1 cellular context compared by ENCODE assay signal in genomic region chr3:197959891-197960693, GRCh38.
TF ChIP-seq lines count a peak whose summit lies in the region.

Gene LMLN (plus strand): TSS chr3:197960217. CDS start chr3:197960246, 29 bp downstream.

TF ChIP-seq in GM12878, 131 proteins besides CTCF, POLR2A, EP300 and RAD21 (continued from another document and continues in another):
- peak; percentile 64; the same call in 1 of the 2 replicates for TF ChIP-seq DPF2 (IDR thresholded peaks at IDR 0.05)
- no peak for TF ChIP-seq E2F8 (IDR thresholded peaks at IDR 0.05; ENCODE audit: low read depth, partially characterized antibody)
- TF ChIP-seq BCLAF1 (IDR thresholded peaks at IDR 0.05): no peak
- TF ChIP-seq CBFB (IDR thresholded peaks at IDR 0.05; ENCODE audit: low read depth): no peak
- TF ChIP-seq WRNIP1 (IDR thresholded peaks at IDR 0.05; ENCODE audit: borderline replicate concordance, low read depth, low read length): no peak
- no peak for TF ChIP-seq E2F4 (IDR thresholded peaks at IDR 0.05; ENCODE audit: low read depth, low read length)
- no peak for TF ChIP-seq FOXK2 (IDR thresholded peaks at IDR 0.05)
- no peak for TF ChIP-seq POU2F2 (IDR thresholded peaks at IDR 0.05; ENCODE audit: borderline replicate concordance, low read depth, low read length)
- no peak for TF ChIP-seq MYC (IDR thresholded peaks at IDR 0.05; ENCODE audit: insufficient read depth, insufficient read length, insufficient replicate concordance, low read length, severe bottlenecking)
- TF ChIP-seq ZZZ3 (IDR thresholded peaks at IDR 0.05; ENCODE audit: control insufficient read depth, insufficient read length, low read depth): no peak
- peak; percentile 80 to 89; a peak in 3 of 4 replicates for TF ChIP-seq BHLHE40 (IDR thresholded peaks at IDR 0.05; ENCODE audit: borderline replicate concordance in 1 of 2, low read depth in 2 of 2, low read length in 1 of 2)
- no peak for TF ChIP-seq ZSCAN29 (IDR thresholded peaks at IDR 0.05)
- TF ChIP-seq PBX3 (IDR thresholded peaks at IDR 0.05; ENCODE audit: insufficient replicate concordance, low read depth, low read length): peak; percentile 50
- TF ChIP-seq TCF3 (IDR thresholded peaks at IDR 0.05; ENCODE audit: borderline replicate concordance, insufficient read depth, low read depth, low read length): no peak
- TF ChIP-seq JUND (IDR thresholded peaks at IDR 0.05; ENCODE audit: low read depth, low read length): no peak
- TF ChIP-seq FOXM1 (IDR thresholded peaks at IDR 0.05; ENCODE audit: low read depth, low read length): no peak
- TF ChIP-seq ZNF24 (IDR thresholded peaks at IDR 0.05): no peak
- no peak for TF ChIP-seq SRF (IDR thresholded peaks at IDR 0.05; ENCODE audit: low read depth in 2 of 2, low read length in 2 of 2)
- TF ChIP-seq KAT2A (conservative IDR thresholded peaks at IDR 0.05; ENCODE audit: control insufficient read depth, low read depth, low read length): no peak
- no peak for TF ChIP-seq ZBED1 (IDR thresholded peaks at IDR 0.05; ENCODE audit: borderline replicate concordance)
- peak; percentile 97 for TF ChIP-seq USF2 (IDR thresholded peaks at IDR 0.05; ENCODE audit: borderline replicate concordance, low read depth, low read length)
- TF ChIP-seq SP1 (IDR thresholded peaks at IDR 0.05; ENCODE audit: low read depth, low read length): peak; percentile 68
- TF ChIP-seq RELB (IDR thresholded peaks at IDR 0.05; ENCODE audit: low read depth): peak; percentile 57; the same call in 1 of the 2 replicates
- no peak for TF ChIP-seq ZBTB11 (CRISPR knock-in tag; IDR thresholded peaks at IDR 0.05)
- TF ChIP-seq CREB1 (IDR thresholded peaks at IDR 0.05; ENCODE audit: low read depth): peak; percentile 90
- peak; percentile 34; the same call in 1 of the 2 replicates for TF ChIP-seq GATAD2B (conservative IDR thresholded peaks at IDR 0.05; ENCODE audit: low read depth)
- TF ChIP-seq ZBTB33 (IDR thresholded peaks at IDR 0.05): no peak
- no peak for TF ChIP-seq ZNF274 (IDR thresholded peaks at IDR 0.05; ENCODE audit: insufficient read depth, insufficient read length)
- peak; percentile 86 for TF ChIP-seq RELA (IDR thresholded peaks at IDR 0.05; ENCODE audit: borderline replicate concordance, partially characterized antibody)
- no peak for TF ChIP-seq YBX1 (IDR thresholded peaks at IDR 0.05)
- no peak for TF ChIP-seq IRF5 (IDR thresholded peaks at IDR 0.05; ENCODE audit: borderline replicate concordance)
- 0 out of 2 replicates have a peak, but pooled peaks have one; percentile 1 for TF ChIP-seq TCF12 (IDR thresholded peaks at IDR 0.05; ENCODE audit: low read depth, low read length)
- TF ChIP-seq SUZ12 (IDR thresholded peaks at IDR 0.05; ENCODE audit: unreplicated experiment): no peak
- TF ChIP-seq SREBF1 (IDR thresholded peaks at IDR 0.05; ENCODE audit: low read length): no peak
- no peak for TF ChIP-seq KLF5 (IDR thresholded peaks at IDR 0.05; ENCODE audit: partially characterized antibody)
- TF ChIP-seq PAX8 (IDR thresholded peaks at IDR 0.05): no peak
- TF ChIP-seq NKRF (conservative IDR thresholded peaks at IDR 0.05): peak; percentile 96
- no peak for TF ChIP-seq ATF2 (IDR thresholded peaks at IDR 0.05; ENCODE audit: low read length)
